In the genomic region with DNA sequence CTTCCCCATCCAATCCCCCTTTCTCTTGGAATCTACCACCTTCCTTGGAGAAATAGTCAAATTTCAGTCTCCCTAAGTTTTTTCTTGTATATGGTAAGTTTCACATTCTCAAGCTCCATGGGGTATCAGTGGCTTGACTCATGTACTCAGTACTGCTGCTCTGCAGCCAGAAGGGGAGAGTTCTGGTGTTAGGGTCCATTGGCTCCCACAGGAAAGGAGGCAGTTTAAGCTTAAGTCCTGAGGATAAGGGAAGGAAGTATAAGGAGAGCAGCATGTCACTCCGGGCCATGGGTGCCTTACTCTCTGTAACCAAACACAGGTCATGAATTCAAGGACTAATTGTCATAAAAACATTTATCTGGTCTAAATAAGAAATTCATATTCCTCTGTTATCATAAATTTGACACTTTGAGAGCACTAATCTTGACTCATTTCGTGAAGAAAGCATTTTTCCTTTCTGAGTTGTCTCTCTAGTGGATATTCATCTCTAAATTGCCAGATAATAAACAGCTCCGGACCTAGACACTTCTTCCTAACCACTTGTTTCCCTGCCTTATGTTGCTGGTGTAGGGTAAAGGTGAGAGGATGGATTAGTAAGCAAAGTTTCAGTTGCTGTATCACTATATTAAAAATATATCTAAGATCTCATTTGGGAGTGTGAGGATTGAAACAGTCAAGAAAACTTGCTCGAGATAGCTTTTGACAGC, we compare ENCODE assay signal across 27 cellular contexts. TPM values are rescaled to one million over a fixed set of nuclear protein-coding genes. Genes with fewer than 3 reads are reported as not detected.
DNase-seq lines count a peak whose midpoint lies in the region; ATAC-seq, FAIRE-seq and TF ChIP-seq lines count a peak whose summit lies in the region.
"Had no signal": no experiment of that assay in that cellular context is flagged by ENCODE, and none has a peak within 500 bp of the region (broad histone marks: within the 10 kb centered on the region; RNA-seq: fewer than 3 reads in every experiment).

No MANE protein-coding gene starts in this region.

- H3K27ac Mint-ChIP-seq in activated CD4-positive, alpha-beta T cell treated with anti-CD3 and anti-CD28 coated beads, Interleukin-2, amount 10 ng/mL, durations not matched to agents 24 days and 14 days = peak overlapping the region; percentile 63
- no peak overlapping the region for H3K27ac Mint-ChIP-seq in activated CD4-positive, alpha-beta T cell treated with anti-CD3 and anti-CD28 coated beads, Interleukin-2, amount 10 ng/mL, durations not matched to agents 7 days and 5 days
- H3K27ac Mint-ChIP-seq in memory B cell = peak overlapping the region; percentile 2
- H3K27ac Mint-ChIP-seq: brain had no signal

- H3K27me3 Mint-ChIP-seq in activated CD4-positive, alpha-beta T cell treated with anti-CD3 and anti-CD28 coated beads, Interleukin-2, amount 10 ng/mL, durations not matched to agents 24 days and 14 days = peaks cover 2% of the 10 kb centered on the region
- peaks cover 3% of the 10 kb centered on the region for H3K27me3 Mint-ChIP-seq in activated CD4-positive, alpha-beta T cell treated with anti-CD3 and anti-CD28 coated beads, Interleukin-2, amount 10 ng/mL, durations not matched to agents 7 days and 5 days
- H3K27me3 Mint-ChIP-seq in memory B cell = no peaks in the 10 kb centered on the region

- no peaks in the 10 kb centered on the region for H3K79me2 ChIP-seq in SU-DHL-6 (ENCODE audit: insufficient read depth, low read length)

- no peak for TF ChIP-seq POLR2A in GM12892 (IDR thresholded peaks at IDR 0.05; ENCODE audit: low read depth, low read length)

- peaks cover 18% of the 10 kb centered on the region for H3K4me1 Mint-ChIP-seq in activated CD4-positive, alpha-beta T cell treated with anti-CD3 and anti-CD28 coated beads, Interleukin-2, amount 10 ng/mL, durations not matched to agents 24 days and 14 days
- peaks cover 30% of the 10 kb centered on the region for H3K4me1 Mint-ChIP-seq in activated CD4-positive, alpha-beta T cell treated with anti-CD3 and anti-CD28 coated beads, Interleukin-2, amount 10 ng/mL, durations not matched to agents 7 days and 5 days
- peaks cover 10% of the 10 kb centered on the region for H3K4me1 Mint-ChIP-seq in memory B cell

- no peak for DNase-seq in activated CD4-positive, alpha-beta T cell treated with anti-CD3 and anti-CD28 coated beads, Interleukin-2, amount 10 ng/mL, durations not matched to agents 24 days and 14 days
- no peak for DNase-seq in activated CD4-positive, alpha-beta T cell treated with anti-CD3 and anti-CD28 coated beads, Interleukin-2, amount 10 ng/mL, durations not matched to agents 7 days and 5 days
- no peak for DNase-seq in GM12892 (ENCODE audit: insufficient read length)
- no peak for DNase-seq in memory B cell (ENCODE audit: low spot score in 2 of 2)
- DNase-seq in retina = no peak
- DNase-seq in midbrain (lab: John Stamatoyannopoulos, UW) = no peak
- DNase-seq: activated CD8-positive, alpha-beta memory T cell treated with anti-CD3 and anti-CD28 coated beads for 24 hours; activated effector memory CD4-positive, alpha-beta T cell treated with Interleukin-2 at 50 U/mL for 16 hours; adrenal gland; DMS53; HCEC 1CT; head of caudate nucleus; kidney glomerular epithelial cell; NCI-H1092; NCI-H187; NCI-H69; occipital lobe; small intestine; stimulated activated CD4-positive, alpha-beta T cell treated with anti-CD3 and anti-CD28 coated beads, Interleukin-1b, Interleukin-23, amount 100 ng/mL, for 48 hours had no signal

- H3K9me3 Mint-ChIP-seq in activated CD4-positive, alpha-beta T cell treated with anti-CD3 and anti-CD28 coated beads, Interleukin-2, amount 10 ng/mL, durations not matched to agents 24 days and 14 days = no peaks in the 10 kb centered on the region
- no peaks in the 10 kb centered on the region for H3K9me3 Mint-ChIP-seq in activated CD4-positive, alpha-beta T cell treated with anti-CD3 and anti-CD28 coated beads, Interleukin-2, amount 10 ng/mL, durations not matched to agents 7 days and 5 days
- H3K9me3 Mint-ChIP-seq in memory B cell = no peaks in the 10 kb centered on the region
- H3K9me3 Mint-ChIP-seq: brain had no signal

- peak overlapping the region; percentile 100 for H3K27ac ChIP-seq in SU-DHL-6 (ENCODE audit: low read depth, low read length)
- H3K27ac ChIP-seq: adrenal gland, epithelial cell of prostate, RWPE1, suprapubic skin had no signal

- H4K20me1 ChIP-seq in SU-DHL-6 (ENCODE audit: low read depth, low read length) = no peaks in the 10 kb centered on the region

- POLR2A ChIA-PET in activated CD4-positive, alpha-beta T cell treated with anti-CD3 and anti-CD28 coated beads, Interleukin-2, amount 10 ng/mL, durations not matched to agents 7 days and 5 days (lab: Charles Lee) = interaction anchor here (0.5 to 0.6 kb wide), 2 partner anchors 21 to 36 kb away, joined by 5 to 7 read pairs; partner anchors contain the start of gene SORL1-AS1

- H3K4me3 ChIP-seq in SU-DHL-6 (ENCODE audit: insufficient read depth, low read length, poor library complexity, severe bottlenecking) = no peak overlapping the region
- H3K4me3 ChIP-seq: adrenal gland, lung, suprapubic skin had no signal

- no peak for TF ChIP-seq CTCF in SU-DHL-6 (IDR thresholded peaks at IDR 0.05; ENCODE audit: insufficient read depth, low read length, poor library complexity, severe bottlenecking)

- H3F3A ChIP-seq in SU-DHL-6 (ENCODE audit: insufficient read depth) = peaks cover 81% of the 10 kb centered on the region

- H2AFZ ChIP-seq in SU-DHL-6 (ENCODE audit: low read depth, low read length, severe bottlenecking) = no peak overlapping the region

- no peaks in the 10 kb centered on the region for H3K9me3 ChIP-seq in SU-DHL-6 (ENCODE audit: insufficient read depth, low read length)
- H3K9me3 ChIP-seq: adrenal gland, suprapubic skin had no signal

- peak overlapping the region; percentile 95 for H3K4me2 ChIP-seq in SU-DHL-6 (ENCODE audit: low read depth, low read length, poor library complexity, severe bottlenecking)

- no peak for ATAC-seq in memory B cell (ENCODE audit: low read depth)
- ATAC-seq in GM21825 (IDR thresholded peaks at IDR 0.05; ENCODE audit: unreplicated experiment) = no peak

- H3K9ac ChIP-seq in SU-DHL-6 (ENCODE audit: low read length) = peak overlapping the region; percentile 51

- CTCF ChIA-PET in activated CD4-positive, alpha-beta T cell treated with anti-CD3 and anti-CD28 coated beads, Interleukin-2, amount 10 ng/mL, durations not matched to agents 7 days and 5 days (lab: Charles Lee) = interaction anchor here (0.8 to 2.1 kb wide), 6 partner anchors 10 to 36 kb away, joined by 3 to 7 read pairs (median 4); no protein-coding TSS in a partner anchor

- peak; percentile 93 for FAIRE-seq in GM12892 (lab: Jason Lieb, UNC)
- FAIRE-seq: small intestine, urothelium cell line had no signal

- H3K36me3 ChIP-seq in SU-DHL-6 (ENCODE audit: low read length) = no peaks in the 10 kb centered on the region
- H3K36me3 ChIP-seq: adrenal gland, suprapubic skin had no signal

- H3K9me2 ChIP-seq in SU-DHL-6 (replicated peaks; ENCODE audit: insufficient read depth, low read length) = no peaks in the 10 kb centered on the region

- H3K27me3 ChIP-seq in SU-DHL-6 (ENCODE audit: low read length) = no peaks in the 10 kb centered on the region
- H3K27me3 ChIP-seq: adrenal gland had no signal

- H3K36me3 Mint-ChIP-seq in activated CD4-positive, alpha-beta T cell treated with anti-CD3 and anti-CD28 coated beads, Interleukin-2, amount 10 ng/mL, durations not matched to agents 24 days and 14 days (ENCODE audit: low read depth) = peaks cover 1% of the 10 kb centered on the region
- peaks cover 7% of the 10 kb centered on the region for H3K36me3 Mint-ChIP-seq in activated CD4-positive, alpha-beta T cell treated with anti-CD3 and anti-CD28 coated beads, Interleukin-2, amount 10 ng/mL, durations not matched to agents 7 days and 5 days (ENCODE audit: low read depth)
- H3K36me3 Mint-ChIP-seq in memory B cell = no peaks in the 10 kb centered on the region
- H3K36me3 Mint-ChIP-seq: brain had no signal

- intact Hi-C loops in activated CD4-positive, alpha-beta T cell treated with anti-CD3 and anti-CD28 coated beads, Interleukin-2, amount 10 ng/mL, durations not matched to agents 24 days and 14 days (cut with micrococcal nuclease) = loop anchor here (1.0 kb wide), 2 partner anchors 17 to 32 kb away; no protein-coding TSS in a partner anchor

- no peak overlapping the region for H3K4me3 Mint-ChIP-seq in activated CD4-positive, alpha-beta T cell treated with anti-CD3 and anti-CD28 coated beads, Interleukin-2, amount 10 ng/mL, durations not matched to agents 24 days and 14 days
- no peak overlapping the region for H3K4me3 Mint-ChIP-seq in activated CD4-positive, alpha-beta T cell treated with anti-CD3 and anti-CD28 coated beads, Interleukin-2, amount 10 ng/mL, durations not matched to agents 7 days and 5 days
- H3K4me3 Mint-ChIP-seq in memory B cell = no peak overlapping the region
- H3K4me3 Mint-ChIP-seq: brain had no signal

RNA-seq across cellular contexts. Expression of gene SORL1, which starts 20.1 kb away (rescaled TPM):
- 28.4 and 30.3 TPM in 2 replicates for total RNA-seq in activated CD4-positive, alpha-beta T cell treated with anti-CD3 and anti-CD28 coated beads, Interleukin-2, amount 10 ng/mL, durations not matched to agents 24 days and 14 days
- total RNA-seq in activated CD4-positive, alpha-beta T cell treated with anti-CD3 and anti-CD28 coated beads, Interleukin-2, amount 10 ng/mL, durations not matched to agents 7 days and 5 days = 100 to 1,000 TPM; 197 to 207 TPM
- 61.4 TPM for polyA plus RNA-seq in GM12892 (2012; ENCODE audit: missing spikeins)
